8 cellular contexts compared by ENCODE assay signal in genomic region chr12:94101902-94102660, GRCh38. TPM values are rescaled to one million over a fixed set of nuclear protein-coding genes. Genes with fewer than 3 reads are reported as not detected.
A peak's percentile ranks its signal among the peaks of the same experiment; 100 is the strongest.
DNase-seq lines count a peak whose midpoint lies in the region; TF ChIP-seq lines count a peak whose summit lies in the region.

No MANE protein-coding gene starts in this region.

- peak; percentile 92 for DNase-seq in EL
- peak; percentile 92 for DNase-seq in H9
- peak; percentile 74 for DNase-seq in RWPE1 (ENCODE audit: low spot score)
- DNase-seq in activated effector memory CD4-positive, alpha-beta T cell treated with Interleukin-2 at 50 U/mL for 16 hours = peak; percentile 78
- peak; percentile 78 to 94 for DNase-seq in foreskin fibroblast

- no peak overlapping the region for H2BK12ac ChIP-seq in H9 (ENCODE audit: insufficient read length, low read depth, low read length)

- no peak overlapping the region for H3T11ph ChIP-seq in H9 (ENCODE audit: low read length)

- H2AFZ ChIP-seq in H9 (ENCODE audit: low read length) (peak overlapping the region; percentile 60), Loucy (ENCODE audit: low read length) (peak overlapping the region; percentile 95), neural cell (ENCODE audit: low read depth, low read length) (peak overlapping the region; percentile 79)

- no peaks in the 10 kb centered on the region for H4K20me1 ChIP-seq in H9 (ENCODE audit: control insufficient read depth, insufficient read depth, insufficient read length)
- H4K20me1 ChIP-seq in Loucy (ENCODE audit: insufficient read depth, low read length, poor library complexity, severe bottlenecking) = no peaks in the 10 kb centered on the region
- no peaks in the 10 kb centered on the region for H4K20me1 ChIP-seq in neural cell (ENCODE audit: insufficient read depth)

- no peak for TF ChIP-seq EP300 in neural cell (conservative IDR thresholded peaks at IDR 0.05; ENCODE audit: poor library complexity, severe bottlenecking)

- TF ChIP-seq RAD21 in neural cell (conservative IDR thresholded peaks at IDR 0.05) = peak; percentile 98

- CTCF ChIA-PET in RWPE1 (lab: Yijun Ruan, JAX) = interaction anchor here (0.5 to 4.5 kb wide), 42 partner anchors 11 to 1518 kb away, joined by 3 to 61 read pairs (median 4); partner anchors contain the start of gene MRPL42

- H4K5ac ChIP-seq in H9 (ENCODE audit: insufficient read length, low read depth, low read length) = no peak overlapping the region

- H2AK5ac ChIP-seq in H9 (ENCODE audit: insufficient read length, low read length) = no peak overlapping the region

- no peak overlapping the region for H4K8ac ChIP-seq in H9 (replicated peaks; ENCODE audit: insufficient read length, low read depth, low read length)

- peaks cover 48% of the 10 kb centered on the region for H3K27me3 Mint-ChIP-seq in H9 (ENCODE audit: low read depth)
- peaks cover 25% of the 10 kb centered on the region for H3K27me3 Mint-ChIP-seq in stimulated activated naive CD8-positive, alpha-beta T cell treated with anti-CD3 and anti-CD28 coated beads, Interleukin-15, Interleukin-2, amounts not matched to agents 100 ng/mL and 50 ng/mL, for 24 hours

- H3K4me1 ChIP-seq in H9 (ENCODE audit: insufficient read depth, low read length) (0 out of 2 replicates have a peak, but pooled peaks cover 2% of the 10 kb centered on the region), Loucy (ENCODE audit: insufficient read depth, low read length, poor library complexity, severe bottlenecking) (peaks cover 27% of the 10 kb centered on the region)

- H3K9ac ChIP-seq in H9 (ENCODE audit: extremely low read depth, insufficient read length, low read length) (no peak overlapping the region), Loucy (ENCODE audit: low read depth, low read length, poor library complexity, severe bottlenecking) (peak overlapping the region; percentile 51), neural cell (ENCODE audit: low read length) (peak overlapping the region; percentile 69)

- H3K27ac ChIP-seq in H9 (ENCODE audit: insufficient read length, low read depth, low read length) = no peak overlapping the region
- H3K27ac ChIP-seq in RWPE1 = peak overlapping the region; percentile 79
- H3K27ac ChIP-seq in neural cell (ENCODE audit: low read length) = no peak overlapping the region

- no peak overlapping the region for H2BK120ac ChIP-seq in H9 (ENCODE audit: low read depth, low read length, poor library complexity, severe bottlenecking)

- no peak overlapping the region for H3K56ac ChIP-seq in H9 (ENCODE audit: insufficient read length, low read depth, low read length)

- H3K23ac ChIP-seq in H9 (ENCODE audit: insufficient read length, low read depth, low read length) = no peak overlapping the region

- H3K4me3 Mint-ChIP-seq in H9 = peak overlapping the region; percentile 71 to 78
- peak overlapping the region; percentile 82 for H3K4me3 Mint-ChIP-seq in stimulated activated naive CD8-positive, alpha-beta T cell treated with anti-CD3 and anti-CD28 coated beads, Interleukin-15, Interleukin-2, amounts not matched to agents 100 ng/mL and 50 ng/mL, for 24 hours

- peaks cover 10 to 26% of the 10 kb centered on the region in 2 experiments for H3K4me1 Mint-ChIP-seq in H9
- peaks cover 21% of the 10 kb centered on the region for H3K4me1 Mint-ChIP-seq in stimulated activated naive CD8-positive, alpha-beta T cell treated with anti-CD3 and anti-CD28 coated beads, Interleukin-15, Interleukin-2, amounts not matched to agents 100 ng/mL and 50 ng/mL, for 24 hours (ENCODE audit: low read depth)

- H4K91ac ChIP-seq in H9 (ENCODE audit: insufficient read length, low read depth, low read length) = no peak overlapping the region

- H2BK5ac ChIP-seq in H9 (ENCODE audit: insufficient read length, low read length) = no peak overlapping the region

- H3K79me2 ChIP-seq in H9 (ENCODE audit: insufficient read depth, low read length) (no peaks in the 10 kb centered on the region), Loucy (ENCODE audit: insufficient read depth, low read length) (no peaks in the 10 kb centered on the region), neural cell (replicated peaks; ENCODE audit: insufficient read depth, low read length) (no peaks in the 10 kb centered on the region)

- H3K79me1 ChIP-seq in H9 (ENCODE audit: insufficient read depth, low read depth, low read length, poor library complexity, severe bottlenecking) = no peaks in the 10 kb centered on the region

- TF ChIP-seq CTCF in H9 (conservative IDR thresholded peaks at IDR 0.05) (peak; percentile 90), Loucy (conservative IDR thresholded peaks at IDR 0.05; ENCODE audit: low read length) (peak; percentile 79), RWPE1 (conservative IDR thresholded peaks at IDR 0.05; ENCODE audit: low read depth) (peak; percentile 77), foreskin fibroblast (IDR thresholded peaks at IDR 0.05; ENCODE audit: low read depth, low read length) (peak; percentile 73), neural cell (IDR thresholded peaks at IDR 0.05; ENCODE audit: poor library complexity, severe bottlenecking) (peak; percentile 97)

- peaks cover 2% of the 10 kb centered on the region; the same call in 1 of the 2 replicates for H3K27me3 ChIP-seq in H9 (ENCODE audit: insufficient read depth, low read length)
- H3K27me3 ChIP-seq in Loucy (ENCODE audit: insufficient read depth, low read length, poor library complexity, severe bottlenecking) = no peaks in the 10 kb centered on the region
- H3K27me3 ChIP-seq in neural cell (ENCODE audit: insufficient read depth, low read depth, low read length) = no peaks in the 10 kb centered on the region

- no peak overlapping the region for H3K27ac Mint-ChIP-seq in H9
- H3K27ac Mint-ChIP-seq in stimulated activated naive CD8-positive, alpha-beta T cell treated with anti-CD3 and anti-CD28 coated beads, Interleukin-15, Interleukin-2, amounts not matched to agents 100 ng/mL and 50 ng/mL, for 24 hours = no peak overlapping the region

- H3K36me3 ChIP-seq in Loucy (ENCODE audit: insufficient read depth, low read length) = no peaks in the 10 kb centered on the region
- H3K36me3 ChIP-seq in neural cell (ENCODE audit: insufficient read depth, low read length) = no peaks in the 10 kb centered on the region

- H3K18ac ChIP-seq in H9 (ENCODE audit: insufficient read length, low read depth, low read length) = peak overlapping the region; percentile 49

- H3K9me3 ChIP-seq in H9 (ENCODE audit: control insufficient read depth, low read depth, low read length) = no peaks in the 10 kb centered on the region
- H3K9me3 ChIP-seq in Loucy (ENCODE audit: insufficient read depth, low read depth, low read length) = no peaks in the 10 kb centered on the region
- H3K9me3 ChIP-seq in neural cell (ENCODE audit: low read length) = no peaks in the 10 kb centered on the region

- 0 out of 2 replicates have a peak, but pooled peaks cover 3% of the 10 kb centered on the region for H3F3A ChIP-seq in Loucy (ENCODE audit: low read depth)
- no peaks in the 10 kb centered on the region for H3F3A ChIP-seq in neural cell (ENCODE audit: insufficient read depth, low read length, poor library complexity, severe bottlenecking)

- H3K4me2 ChIP-seq in H9 (ENCODE audit: insufficient read depth, insufficient read length, low read length) (peak overlapping the region; percentile 82), Loucy (ENCODE audit: low read depth, low read length, poor library complexity, severe bottlenecking) (peak overlapping the region; percentile 92), neural cell (ENCODE audit: low read length) (no peak overlapping the region)

- peak overlapping the region; percentile 76 for H3K4me3 ChIP-seq in Loucy (ENCODE audit: low read length, poor library complexity, severe bottlenecking)
- peak overlapping the region; percentile 59 to 76 for H3K4me3 ChIP-seq in foreskin fibroblast (ENCODE audit: low read depth in 1 of 2, low read length in 2 of 2)
- H3K4me3 ChIP-seq in neural cell (ENCODE audit: low read length) = peak overlapping the region; percentile 67

- H3K23me2 ChIP-seq in H9 (ENCODE audit: insufficient read length, low read depth, low read length, poor library complexity, severe bottlenecking) = peaks cover 8% of the 10 kb centered on the region

- no CpG with 5 or more reads among the region's 46 CpGs for WGBS in H9 (ENCODE audit: extremely low coverage, insufficient read length, low lambda C conversion rate)

- H3K9me2 ChIP-seq in Loucy (replicated peaks; ENCODE audit: low read depth, low read length) (no peaks in the 10 kb centered on the region), neural cell (ENCODE audit: insufficient read depth, low read length) (no peaks in the 10 kb centered on the region)

- H3K14ac ChIP-seq in H9 (ENCODE audit: insufficient read depth, low read length) = 0 out of 2 replicates have a peak overlapping the region, but pooled peaks have one; percentile 19

- POLR2A ChIA-PET in RWPE1 (lab: Yijun Ruan, JAX; ENCODE audit: low non-redundant PET) = interaction anchor here (0.8 kb wide), 1 partner anchor 533 kb away, joined by 3 read pairs; no protein-coding TSS in a partner anchor

- H3K9me3 Mint-ChIP-seq in H9 = no peaks in the 10 kb centered on the region; a peak in 1 of 5 replicates
- no peaks in the 10 kb centered on the region for H3K9me3 Mint-ChIP-seq in stimulated activated naive CD8-positive, alpha-beta T cell treated with anti-CD3 and anti-CD28 coated beads, Interleukin-15, Interleukin-2, amounts not matched to agents 100 ng/mL and 50 ng/mL, for 24 hours

- no peaks in the 10 kb centered on the region for H3K36me3 Mint-ChIP-seq in H9 (ENCODE audit: insufficient read depth in 1 of 3, low read depth in 3 of 3)
- H3K36me3 Mint-ChIP-seq in stimulated activated naive CD8-positive, alpha-beta T cell treated with anti-CD3 and anti-CD28 coated beads, Interleukin-15, Interleukin-2, amounts not matched to agents 100 ng/mL and 50 ng/mL, for 24 hours (ENCODE audit: low read depth) = no peaks in the 10 kb centered on the region

- H2BK15ac ChIP-seq in H9 (ENCODE audit: low read depth, low read length) = no peak overlapping the region

- no peak overlapping the region for H2BK20ac ChIP-seq in H9 (ENCODE audit: low read depth, low read length, poor library complexity, severe bottlenecking)

- H3K4ac ChIP-seq in H9 (ENCODE audit: low read depth, low read length) = no peak overlapping the region

RNA-seq across cellular contexts. Expression of gene PLXNC1, which starts 46.3 kb away (rescaled TPM):
- total RNA-seq in H9 (2021) = 0.53 and 1.2 TPM in 2 replicates
- polyA plus RNA-seq in neural cell = 75.6 and 76.3 TPM in 2 replicates
- polyA minus RNA-seq in neural cell = 206 and 223 TPM in 2 replicates
